ENCODE assay signal across 19 cellular contexts in the genomic region with DNA sequence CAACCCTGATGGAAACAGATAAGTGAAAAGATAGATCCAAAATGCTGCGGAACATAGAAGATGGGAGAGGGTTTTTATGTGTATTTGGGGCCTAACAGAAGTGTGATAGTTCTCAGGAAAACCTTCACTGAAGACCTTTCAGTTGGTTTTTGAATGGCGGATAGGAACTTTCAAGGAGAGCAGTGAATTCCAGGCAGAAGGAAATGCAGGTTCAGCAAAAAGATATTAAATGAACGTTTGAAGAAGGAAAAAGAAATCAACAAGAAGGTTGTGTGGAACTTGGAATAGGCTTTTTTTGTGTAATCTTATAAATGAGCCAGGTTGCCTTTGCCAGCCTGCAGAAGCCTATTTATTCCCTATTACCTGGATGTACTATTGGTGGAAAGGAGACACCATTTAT. TPM values are rescaled to one million over a fixed set of nuclear protein-coding genes. Genes with fewer than 3 reads are reported as not detected.
DNase-seq lines count a peak whose midpoint lies in the region; ATAC-seq and TF ChIP-seq lines count a peak whose summit lies in the region.
"Had no signal": no experiment of that assay in that cellular context is flagged by ENCODE, and none has a peak within 500 bp of the region (broad histone marks: within the 10 kb centered on the region; RNA-seq: fewer than 3 reads in every experiment).

No MANE protein-coding gene starts in this region.

- no peak overlapping the region for H2AK5ac ChIP-seq in mesenchymal stem cell (ENCODE audit: low read length, severe bottlenecking)

- no peak overlapping the region for H4K8ac ChIP-seq in mesenchymal stem cell (ENCODE audit: low read length)

- H3K27ac Mint-ChIP-seq in T-helper 17 cell = peak overlapping the region; percentile 27
- H3K27ac Mint-ChIP-seq in activated CD4-positive, alpha-beta T cell treated with anti-CD3 and anti-CD28 coated beads, Interleukin-2, amount 10 ng/mL, durations not matched to agents 24 days and 14 days = no peak overlapping the region

- WGBS in mesenchymal stem cell = 92% methylated on average over 3 of the region's 3 CpGs

- peaks cover 10% of the 10 kb centered on the region for H3K79me1 ChIP-seq in mesenchymal stem cell (replicated peaks; ENCODE audit: low read length, poor library complexity, severe bottlenecking)

- H3K18ac ChIP-seq in mesenchymal stem cell (ENCODE audit: low read depth in 1 of 2, low read length in 2 of 2) = no peak overlapping the region

- no peaks in the 10 kb centered on the region for H3K9me2 ChIP-seq in DOHH2 (replicated peaks; ENCODE audit: control insufficient read depth, low read length)

- H3K4ac ChIP-seq in mesenchymal stem cell (ENCODE audit: low read depth in 1 of 2, low read length in 2 of 2) = no peak overlapping the region

- H3K27me3 ChIP-seq in ACC112 (ENCODE audit: insufficient read depth, low read length) = no peaks in the 10 kb centered on the region
- no peaks in the 10 kb centered on the region for H3K27me3 ChIP-seq in DOHH2 (ENCODE audit: control insufficient read depth, low read length)
- no peaks in the 10 kb centered on the region for H3K27me3 ChIP-seq in mesenchymal stem cell (ENCODE audit: control insufficient read depth in 1 of 2, insufficient read depth in 1 of 2, low read length in 2 of 2)
- H3K27me3 ChIP-seq: gastrocnemius medialis, MG63, suprapubic skin had no signal

- H3K4me1 ChIP-seq in ACC112 (ENCODE audit: control insufficient read depth, insufficient read depth, low read length, unreplicated experiment) (peaks cover 16% of the 10 kb centered on the region), DOHH2 (ENCODE audit: control insufficient read depth, low read length) (peaks cover 34% of the 10 kb centered on the region), mesenchymal stem cell (ENCODE audit: control insufficient read depth, insufficient read depth, low read depth, low read length) (no peaks in the 10 kb centered on the region)
- H3K4me1 ChIP-seq: prostate gland had no signal

- H3K27ac ChIP-seq in ACC112 (ENCODE audit: low read depth, low read length) (no peak overlapping the region), DOHH2 (ENCODE audit: low read depth, low read length) (no peak overlapping the region), mesenchymal stem cell (ENCODE audit: low read length, poor library complexity, severe bottlenecking) (no peak overlapping the region)
- H3K27ac ChIP-seq: gastrocnemius medialis, prostate gland, suprapubic skin had no signal

- no peak overlapping the region for H2BK120ac ChIP-seq in mesenchymal stem cell (ENCODE audit: low read depth, low read length)

- H3K79me2 ChIP-seq in ACC112 (ENCODE audit: control insufficient read depth, insufficient read depth, low read length, unreplicated experiment) = peaks cover 53% of the 10 kb centered on the region
- H3K79me2 ChIP-seq in DOHH2 (ENCODE audit: control insufficient read depth, low read length) = peaks cover 84% of the 10 kb centered on the region

- no peak overlapping the region for H3K9ac ChIP-seq in mesenchymal stem cell (ENCODE audit: low read length)

- no peak for DNase-seq in T-helper 17 cell
- no peak for DNase-seq in mesenchymal stem cell
- DNase-seq in activated CD4-positive, alpha-beta T cell treated with anti-CD3 and anti-CD28 coated beads, Interleukin-2, amount 10 ng/mL, durations not matched to agents 24 days and 14 days = no peak
- no peak for DNase-seq in cerebellar cortex (ENCODE audit: low spot score)
- no peak for DNase-seq in HUDEP-2 (lab: John Stamatoyannopoulos, UW; ENCODE audit: unreplicated experiment in 76 of 76)
- DNase-seq: activated CD4-positive, alpha-beta T cell treated with anti-CD3 and anti-CD28 coated beads, Interleukin-2, amount 50 U/mL, for 1 hour; activated effector memory CD4-positive, alpha-beta T cell treated with Interleukin-2 at 50 U/mL for 16 hours; DMS79; gastrocnemius medialis; islet precursor cell; MG63; NCI-H2029; NCI-H526 treated with DMSO at 0.1 percent for 48 hours; stimulated activated CD4-positive, alpha-beta T cell treated with anti-CD3 and anti-CD28 coated beads, Interleukin-15, amount 100 ng/mL, for 24 hours had no signal

- H3K4me3 Mint-ChIP-seq in T-helper 17 cell = peak overlapping the region; percentile 74
- H3K4me3 Mint-ChIP-seq in activated CD4-positive, alpha-beta T cell treated with anti-CD3 and anti-CD28 coated beads, Interleukin-2, amount 10 ng/mL, durations not matched to agents 24 days and 14 days = no peak overlapping the region

- H3K36me3 ChIP-seq in ACC112 (ENCODE audit: insufficient read depth, low read length) (no peaks in the 10 kb centered on the region), DOHH2 (ENCODE audit: control insufficient read depth, low read length) (peaks cover 25% of the 10 kb centered on the region), mesenchymal stem cell (ENCODE audit: control insufficient read depth in 1 of 2, insufficient read depth in 2 of 2, low read depth in 1 of 2, low read length in 2 of 2) (no peaks in the 10 kb centered on the region)
- H3K36me3 ChIP-seq: gastrocnemius medialis, MG63, prostate gland, suprapubic skin had no signal

- H3K14ac ChIP-seq in mesenchymal stem cell (ENCODE audit: low read length in 2 of 2) = no peak overlapping the region

- H3K4me3 ChIP-seq in ACC112 (ENCODE audit: low read depth, low read length) = peak overlapping the region; percentile 93; the same call in 1 of the 2 replicates
- peak overlapping the region; percentile 97 for H3K4me3 ChIP-seq in DOHH2 (ENCODE audit: low read length)
- peak overlapping the region in 1 of 2 experiments; percentile 99 for H3K4me3 ChIP-seq in mesenchymal stem cell (ENCODE audit: insufficient read depth in 1 of 2, low read depth in 1 of 2, low read length in 2 of 2)
- H3K4me3 ChIP-seq: prostate gland had no signal

- H3K36me3 Mint-ChIP-seq in T-helper 17 cell (ENCODE audit: low read depth) = peaks cover 4% of the 10 kb centered on the region
- peaks cover 8% of the 10 kb centered on the region for H3K36me3 Mint-ChIP-seq in activated CD4-positive, alpha-beta T cell treated with anti-CD3 and anti-CD28 coated beads, Interleukin-2, amount 10 ng/mL, durations not matched to agents 24 days and 14 days (ENCODE audit: low read depth)

- no peaks in the 10 kb centered on the region for H3K9me3 Mint-ChIP-seq in activated CD4-positive, alpha-beta T cell treated with anti-CD3 and anti-CD28 coated beads, Interleukin-2, amount 10 ng/mL, durations not matched to agents 24 days and 14 days

- TF ChIP-seq CTCF in DOHH2 (IDR thresholded peaks at IDR 0.05; ENCODE audit: low read depth, low read length, poor library complexity, severe bottlenecking) = no peak

- H3F3A ChIP-seq in DOHH2 (ENCODE audit: control insufficient read depth, insufficient read depth) = peaks cover 9% of the 10 kb centered on the region

- no peaks in the 10 kb centered on the region for H4K20me1 ChIP-seq in DOHH2 (ENCODE audit: control insufficient read depth, insufficient read depth, low read depth, low read length)

- ATAC-seq in T-helper 17 cell = no peak
- ATAC-seq in GM18520 (IDR thresholded peaks at IDR 0.05; ENCODE audit: unreplicated experiment) = no peak
- ATAC-seq: gastrocnemius medialis had no signal

- H3K27me3 Mint-ChIP-seq in T-helper 17 cell = no peaks in the 10 kb centered on the region
- H3K27me3 Mint-ChIP-seq in activated CD4-positive, alpha-beta T cell treated with anti-CD3 and anti-CD28 coated beads, Interleukin-2, amount 10 ng/mL, durations not matched to agents 24 days and 14 days = no peaks in the 10 kb centered on the region

- H3K9me3 ChIP-seq in DOHH2 (ENCODE audit: control insufficient read depth, insufficient read depth, low read length) (no peaks in the 10 kb centered on the region), T-helper 17 cell (ENCODE audit: control insufficient read depth, low read length, poor library complexity, severe bottlenecking) (no peaks in the 10 kb centered on the region), mesenchymal stem cell (ENCODE audit: control insufficient read depth, low read length) (no peaks in the 10 kb centered on the region)
- H3K9me3 ChIP-seq: gastrocnemius medialis, MG63, prostate gland, suprapubic skin had no signal

- peak overlapping the region; percentile 69 for H3K4me2 ChIP-seq in DOHH2 (ENCODE audit: low read length)
- H3K4me2 ChIP-seq in mesenchymal stem cell (ENCODE audit: low read length, poor library complexity, severe bottlenecking) = peak overlapping the region; percentile 47

- H2BK12ac ChIP-seq in mesenchymal stem cell (ENCODE audit: low read length in 2 of 2) = no peak overlapping the region

- no peak overlapping the region for H2AFZ ChIP-seq in ACC112 (ENCODE audit: low read length, unreplicated experiment)
- no peak overlapping the region for H2AFZ ChIP-seq in mesenchymal stem cell (ENCODE audit: low read depth, low read length)

- H4K91ac ChIP-seq in mesenchymal stem cell (ENCODE audit: low read length) = no peak overlapping the region

- intact Hi-C loops in activated CD4-positive, alpha-beta T cell treated with anti-CD3 and anti-CD28 coated beads, Interleukin-2, amount 10 ng/mL, durations not matched to agents 24 days and 14 days (cut with micrococcal nuclease) = loop anchor here (5.0 kb wide), 1 partner anchor 100 kb away; no protein-coding TSS in a partner anchor

- H2BK5ac ChIP-seq in mesenchymal stem cell (ENCODE audit: low read depth, low read length, poor library complexity, severe bottlenecking) = no peak overlapping the region

- H2BK15ac ChIP-seq in mesenchymal stem cell (ENCODE audit: low read depth, poor library complexity, severe bottlenecking) = no peak overlapping the region

- H3K23ac ChIP-seq in mesenchymal stem cell (ENCODE audit: low read length in 2 of 2) = no peak overlapping the region

- peaks cover 39% of the 10 kb centered on the region for H3K4me1 Mint-ChIP-seq in T-helper 17 cell
- H3K4me1 Mint-ChIP-seq in activated CD4-positive, alpha-beta T cell treated with anti-CD3 and anti-CD28 coated beads, Interleukin-2, amount 10 ng/mL, durations not matched to agents 24 days and 14 days = peaks cover 27% of the 10 kb centered on the region

RNA-seq across cellular contexts. Expression of gene PPIP5K2, which starts 2.1 kb away (rescaled TPM):
- 10 to 100 TPM; 45.2 to 48.7 TPM for total RNA-seq in T-helper 17 cell
- polyA plus RNA-seq in mesenchymal stem cell (2013, experiment 1 of 2) = 35.5 TPM
- 39.9 TPM for polyA plus RNA-seq in mesenchymal stem cell (2013, experiment 2 of 2)
- 46.2 and 46.3 TPM in 2 replicates for total RNA-seq in activated CD4-positive, alpha-beta T cell treated with anti-CD3 and anti-CD28 coated beads, Interleukin-2, amount 10 ng/mL, durations not matched to agents 24 days and 14 days

RNA-seq across cellular contexts. Expression of gene GIN1, which starts 2.3 kb away (rescaled TPM):
- 1 to 10 TPM; 1.7 to 3.5 TPM for total RNA-seq in T-helper 17 cell
- polyA plus RNA-seq in mesenchymal stem cell (2013, experiment 1 of 2) = 3.7 TPM
- 5.3 TPM for polyA plus RNA-seq in mesenchymal stem cell (2013, experiment 2 of 2)
- 7.5 and 12.1 TPM in 2 replicates for total RNA-seq in activated CD4-positive, alpha-beta T cell treated with anti-CD3 and anti-CD28 coated beads, Interleukin-2, amount 10 ng/mL, durations not matched to agents 24 days and 14 days
